Comparison of ENCODE assay signal across 1 cellular context in the genomic region with DNA sequence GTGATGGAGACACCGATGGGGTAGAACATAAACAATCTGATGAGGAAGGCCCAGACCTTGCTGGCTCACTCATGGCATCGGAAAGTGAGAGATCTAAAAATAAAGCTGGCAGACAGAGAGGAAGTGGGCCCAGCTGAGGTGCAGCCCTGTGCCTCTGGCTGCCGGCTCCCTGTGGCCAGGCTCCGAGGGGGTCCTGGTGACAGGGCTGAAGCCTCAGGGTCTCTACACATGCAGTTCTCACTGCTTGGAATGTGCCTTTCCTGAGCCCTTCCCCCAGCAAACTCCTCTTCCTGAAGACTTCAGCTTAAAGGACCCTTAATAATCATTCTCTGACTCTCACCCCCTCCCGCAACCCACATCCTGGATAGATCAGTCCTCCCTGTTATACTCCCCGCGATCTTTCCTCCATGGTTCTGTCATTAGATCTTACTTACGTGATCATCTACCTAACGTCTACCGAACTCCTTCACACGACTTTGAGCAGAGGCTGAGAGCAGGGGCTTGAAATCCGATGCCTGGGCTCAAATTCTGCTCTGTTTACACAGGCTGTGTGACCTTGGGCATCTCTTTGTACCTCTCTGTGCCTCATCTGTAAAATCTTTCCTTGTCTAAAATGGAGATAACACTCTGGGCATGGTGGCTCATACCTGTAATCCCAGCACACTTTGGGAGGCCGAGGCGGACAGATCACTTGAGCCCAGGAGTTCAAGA.
TF ChIP-seq lines count a peak whose summit lies in the region.

No MANE protein-coding gene starts in this region.

TF ChIP-seq in HepG2, 621 proteins besides CTCF, POLR2A, EP300 and RAD21:
- TF ChIP-seq SIX1 (CRISPR knock-in tag; IDR thresholded peaks at IDR 0.05; ENCODE audit: borderline replicate concordance) (peak; percentile 67; the same call in 1 of the 2 replicates), SP4 (CRISPR knock-in tag; IDR thresholded peaks at IDR 0.05) (no peak), ADNP (CRISPR knock-in tag; IDR thresholded peaks at IDR 0.05) (peak; percentile 54; the same call in 1 of the 2 replicates), SIX4 (CRISPR knock-in tag; IDR thresholded peaks at IDR 0.05) (peak; percentile 84), SOX13 (IDR thresholded peaks at IDR 0.05) (no peak), SOX13 (CRISPR knock-in tag; conservative IDR thresholded peaks at IDR 0.05 in 1 of 2, IDR thresholded peaks at IDR 0.05 in 1 of 2) (0 out of 4 replicates have a peak, but pooled peaks of 1 of the 2 experiments have one; percentile 17), KDM1A (CRISPR knock-in tag; IDR thresholded peaks at IDR 0.05) (peak; percentile 53; the same call in 1 of the 2 replicates), SOX5 (CRISPR knock-in tag; IDR thresholded peaks at IDR 0.05; ENCODE audit: borderline replicate concordance) (no peak), FOXA3 (CRISPR knock-in tag; IDR thresholded peaks at IDR 0.05) (peak; percentile 64; the same call in 1 of the 2 replicates), ZNF768 (CRISPR knock-in tag; IDR thresholded peaks at IDR 0.05) (peak; percentile 97), ZMYM3 (CRISPR knock-in tag; IDR thresholded peaks at IDR 0.05) (peak; percentile 90), RCOR2 (CRISPR knock-in tag; IDR thresholded peaks at IDR 0.05) (peak; percentile 68; the same call in 1 of the 2 replicates), FOXA1 (IDR thresholded peaks at IDR 0.05) (no peak), FOXA1 (CRISPR knock-in tag; IDR thresholded peaks at IDR 0.05) (peak; percentile 72; the same call in 1 of the 2 replicates), ZFP36 (IDR thresholded peaks at IDR 0.05; ENCODE audit: borderline replicate concordance, low read depth, low read length, partially characterized antibody) (peak; percentile 59), ZNF101 (CRISPR knock-in tag; IDR thresholded peaks at IDR 0.05; ENCODE audit: borderline replicate concordance, low read depth) (no peak)
- TF ChIP-seq, protein P1, sequence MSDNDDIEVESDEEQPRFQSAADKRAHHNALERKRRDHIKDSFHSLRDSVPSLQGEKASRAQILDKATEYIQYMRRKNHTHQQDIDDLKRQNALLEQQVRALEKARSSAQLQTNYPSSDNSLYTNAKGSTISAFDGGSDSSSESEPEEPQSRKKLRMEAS (IDR thresholded peaks at IDR 0.05) = peak; percentile 26; the same call in 1 of the 2 replicates
- TF ChIP-seq, protein P2, sequence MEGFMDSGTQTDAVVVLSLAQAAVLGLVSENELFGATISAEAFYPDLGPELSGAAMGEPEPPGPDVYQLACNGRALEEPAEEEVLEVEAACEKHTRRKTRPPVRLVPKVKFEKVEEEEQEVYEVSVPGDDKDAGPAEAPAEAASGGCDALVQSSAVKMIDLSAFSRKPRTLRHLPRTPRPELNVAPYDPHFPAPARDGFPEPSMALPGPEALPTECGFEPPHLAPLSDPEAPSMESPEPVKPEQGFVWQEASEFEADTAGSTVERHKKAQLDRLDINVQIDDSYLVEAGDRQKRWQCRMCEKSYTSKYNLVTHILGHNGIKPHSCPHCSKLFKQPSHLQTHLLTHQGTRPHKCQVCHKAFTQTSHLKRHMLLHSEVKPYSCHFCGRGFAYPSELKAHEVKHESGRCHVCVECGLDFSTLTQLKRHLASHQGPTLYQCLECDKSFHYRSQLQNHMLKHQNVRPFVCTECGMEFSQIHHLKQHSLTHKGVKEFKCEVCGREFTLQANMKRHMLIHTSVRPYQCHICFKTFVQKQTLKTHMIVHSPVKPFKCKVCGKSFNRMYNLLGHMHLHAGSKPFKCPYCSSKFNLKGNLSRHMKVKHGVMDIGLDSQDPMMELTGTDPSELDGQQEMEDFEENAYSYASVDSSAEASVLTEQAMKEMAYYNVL (CRISPR knock-in tag; IDR thresholded peaks at IDR 0.05; ENCODE audit: borderline replicate concordance) = 0 out of 2 replicates have a peak, but pooled peaks have one; percentile 43
- TF ChIP-seq, protein P3, sequence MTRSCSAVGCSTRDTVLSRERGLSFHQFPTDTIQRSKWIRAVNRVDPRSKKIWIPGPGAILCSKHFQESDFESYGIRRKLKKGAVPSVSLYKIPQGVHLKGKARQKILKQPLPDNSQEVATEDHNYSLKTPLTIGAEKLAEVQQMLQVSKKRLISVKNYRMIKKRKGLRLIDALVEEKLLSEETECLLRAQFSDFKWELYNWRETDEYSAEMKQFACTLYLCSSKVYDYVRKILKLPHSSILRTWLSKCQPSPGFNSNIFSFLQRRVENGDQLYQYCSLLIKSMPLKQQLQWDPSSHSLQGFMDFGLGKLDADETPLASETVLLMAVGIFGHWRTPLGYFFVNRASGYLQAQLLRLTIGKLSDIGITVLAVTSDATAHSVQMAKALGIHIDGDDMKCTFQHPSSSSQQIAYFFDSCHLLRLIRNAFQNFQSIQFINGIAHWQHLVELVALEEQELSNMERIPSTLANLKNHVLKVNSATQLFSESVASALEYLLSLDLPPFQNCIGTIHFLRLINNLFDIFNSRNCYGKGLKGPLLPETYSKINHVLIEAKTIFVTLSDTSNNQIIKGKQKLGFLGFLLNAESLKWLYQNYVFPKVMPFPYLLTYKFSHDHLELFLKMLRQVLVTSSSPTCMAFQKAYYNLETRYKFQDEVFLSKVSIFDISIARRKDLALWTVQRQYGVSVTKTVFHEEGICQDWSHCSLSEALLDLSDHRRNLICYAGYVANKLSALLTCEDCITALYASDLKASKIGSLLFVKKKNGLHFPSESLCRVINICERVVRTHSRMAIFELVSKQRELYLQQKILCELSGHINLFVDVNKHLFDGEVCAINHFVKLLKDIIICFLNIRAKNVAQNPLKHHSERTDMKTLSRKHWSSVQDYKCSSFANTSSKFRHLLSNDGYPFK (CRISPR knock-in tag; IDR thresholded peaks at IDR 0.05; ENCODE audit: borderline replicate concordance) = no peak
